ENCODE assay signal across 8 cellular contexts in the genomic region with DNA sequence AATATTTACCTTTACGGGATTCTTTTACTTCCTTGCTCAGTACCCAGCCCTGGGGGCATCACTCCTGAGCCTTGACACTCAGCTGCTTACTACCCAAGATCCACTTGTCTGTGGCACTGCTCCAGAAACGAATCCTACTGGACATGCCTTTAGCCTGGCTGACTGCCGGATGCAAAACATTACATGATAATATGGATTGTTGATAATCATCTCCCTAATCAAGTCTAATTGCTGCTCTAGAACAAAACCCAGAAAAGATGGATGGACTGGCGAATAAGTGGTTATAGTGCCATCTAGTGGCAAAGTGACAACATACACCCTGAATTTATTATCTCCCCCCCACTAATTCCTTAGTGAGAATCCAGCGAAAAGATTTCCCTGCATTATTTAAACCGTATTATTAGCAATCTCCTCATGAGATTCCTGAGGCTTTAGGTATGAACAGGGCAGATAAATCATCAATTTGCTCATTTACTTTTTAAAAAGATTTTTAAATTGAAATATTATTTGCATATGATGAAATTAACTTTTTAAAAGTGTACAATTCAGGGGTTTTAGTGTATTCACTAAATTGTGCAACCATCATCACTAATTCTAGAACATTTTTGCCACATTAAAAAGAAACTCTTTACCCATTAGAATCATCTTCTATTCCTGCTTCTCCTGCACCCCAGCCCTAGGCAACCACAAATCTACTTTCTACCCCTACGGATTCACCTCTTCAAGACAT.
DNase-seq lines count a peak whose midpoint lies in the region; ATAC-seq and TF ChIP-seq lines count a peak whose summit lies in the region.

No MANE protein-coding gene starts in this region.

- H3K4me1 ChIP-seq in neural progenitor cell = no peaks in the 10 kb centered on the region

- no peaks in the 10 kb centered on the region for H4K20me1 ChIP-seq in neural progenitor cell (ENCODE audit: low read depth)

- H3K4me3 Mint-ChIP-seq in T-cell (no peak overlapping the region), neural progenitor cell (no peak overlapping the region)

- H3K27ac ChIP-seq in neural progenitor cell = no peak overlapping the region

- POLR2A ChIA-PET in T-cell (lab: Charles Lee) = no interaction called here

- ATAC-seq in T-cell (replicated peaks in 1 of 4) (peak; percentile 46 to 64 (median 56)), HG03139 (IDR thresholded peaks at IDR 0.05; ENCODE audit: unreplicated experiment) (no peak)

- TF ChIP-seq CTCF in GM12872 (IDR thresholded peaks at IDR 0.05; ENCODE audit: insufficient read depth, low read depth, low read length) (peak; percentile 64), neural progenitor cell (IDR thresholded peaks at IDR 0.05) (peak; percentile 84)

- no peaks in the 10 kb centered on the region for H3K36me3 Mint-ChIP-seq in T-cell
- no peaks in the 10 kb centered on the region for H3K36me3 Mint-ChIP-seq in neural progenitor cell

- H3K9me3 ChIP-seq in neural progenitor cell (ENCODE audit: low read depth) = no peaks in the 10 kb centered on the region

- H3K4me1 Mint-ChIP-seq in T-cell (peaks cover 3 to 5% (median 4%) of the 10 kb centered on the region in 3 donors), neural progenitor cell (peaks cover 27% of the 10 kb centered on the region)

- H2AFZ ChIP-seq in neural progenitor cell (replicated peaks) = no peak overlapping the region

- H3K27me3 ChIP-seq in neural progenitor cell = no peaks in the 10 kb centered on the region

- DNase-seq in AG08395 (ENCODE audit: low spot score) = peak; percentile 82
- peak; percentile 86 for DNase-seq in NCI-H146 treated with DMSO at 0.1 percent for 48 hours (lab: John Stamatoyannopoulos, UW; ENCODE audit: unreplicated experiment)
- peak in 5 of 34 experiments; percentile 8 to 39 (median 11) for DNase-seq in T-cell
- DNase-seq in fibroblast of peridontal ligament (ENCODE audit: extremely low read depth) = peak; percentile 78
- peak; percentile 69 for DNase-seq in neural progenitor cell (ENCODE audit: low spot score)
- no peak for DNase-seq in activated CD4-positive, CD25-positive, alpha-beta regulatory T cell (lab: John Stamatoyannopoulos, UW)

- H3K9ac ChIP-seq in neural progenitor cell = no peak overlapping the region

- CTCF ChIA-PET in T-cell (lab: Charles Lee) = interaction anchor here (0.7 to 1.0 kb wide), 4 partner anchors 26 to 216 kb away, joined by 3 to 5 read pairs (median 4); partner anchors contain the start of gene RGS9 (in 1 of the 2)

- no peaks in the 10 kb centered on the region for H3K36me3 ChIP-seq in neural progenitor cell

- H3K9me3 Mint-ChIP-seq in T-cell (no peaks in the 10 kb centered on the region), neural progenitor cell (no peaks in the 10 kb centered on the region)

- H3K27ac Mint-ChIP-seq in T-cell (no peak overlapping the region), neural progenitor cell (no peak overlapping the region)

- no peaks in the 10 kb centered on the region for H3K79me2 ChIP-seq in neural progenitor cell (ENCODE audit: low read depth)

- no peak overlapping the region for H3K4me3 ChIP-seq in neural progenitor cell

- no peaks in the 10 kb centered on the region for H3F3A ChIP-seq in neural progenitor cell (ENCODE audit: low read depth)

- H3K27me3 Mint-ChIP-seq in T-cell = peaks cover 0 to 2% of the 10 kb centered on the region in 2 donors
- H3K27me3 Mint-ChIP-seq in neural progenitor cell (ENCODE audit: insufficient read depth, low read depth) = peaks cover 4% of the 10 kb centered on the region

- H3K4me2 ChIP-seq in neural progenitor cell = no peak overlapping the region

Comparison
In these comparisons a context has a peak if more than half of its experiments do, and no peak if none do; other contexts are left out.
1. DNase-seq: peak in AG08395 (single experiment), NCI-H146 treated with DMSO at 0.1 percent for 48 hours (single experiment), fibroblast of peridontal ligament (single experiment) and neural progenitor cell (single experiment); none in activated CD4-positive, CD25-positive, alpha-beta regulatory T cell (0 of 4).